Comparison of ENCODE assay signal across 9 cellular contexts in genomic region chr12:128810182-128811127, GRCh38. TPM values are rescaled to one million over a fixed set of nuclear protein-coding genes. Genes with fewer than 3 reads are reported as not detected.
A peak's percentile ranks its signal among the peaks of the same experiment; 100 is the strongest.
DNase-seq lines count a peak whose midpoint lies in the region; ATAC-seq lines count a peak whose summit lies in the region.
"Had no signal": no experiment of that assay in that cellular context is flagged by ENCODE, and none has a peak within 500 bp of the region (broad histone marks: within the 10 kb centered on the region; RNA-seq: fewer than 3 reads in every experiment).

No MANE protein-coding gene starts in this region.

- no peaks in the 10 kb centered on the region for H3K27me3 ChIP-seq in CD8-positive, alpha-beta memory T cell (ENCODE audit: insufficient read depth, low read length, poor library complexity, severe bottlenecking)

- peak overlapping the region; percentile 43 to 85 (median 76) for H3K4me3 Mint-ChIP-seq in CD8-positive, alpha-beta memory T cell

- DNase-seq in CD8-positive, alpha-beta memory T cell, result peak in 3 of 5 donors; percentile 46 to 63 (median 51)
- DNase-seq in amygdala (lab: John Stamatoyannopoulos, UW) (peak in 30 of 56 donors; percentile 14 to 74 (median 48)), myocyte (ENCODE audit: low read depth) (peak; percentile 93), NCI-H146 treated with DMSO at 0.1 percent for 48 hours (lab: John Stamatoyannopoulos, UW; ENCODE audit: unreplicated experiment) (no peak), SKM-1 (lab: John Stamatoyannopoulos, UW; ENCODE audit: unreplicated experiment) (no peak), NAMALWA (ENCODE audit: low spot score) (no peak)

- POLR2A ChIA-PET in CD8-positive, alpha-beta memory T cell (lab: Charles Lee), result interaction anchor here (1.1 to 1.3 kb wide), 2 partner anchors 14 kb away, joined by 3 to 6 read pairs; partner anchors contain the start of gene SLC15A4

- H3K4me1 ChIP-seq in CD8-positive, alpha-beta memory T cell (ENCODE audit: insufficient read depth, low read length), result peaks cover 28% of the 10 kb centered on the region

- peaks cover 3 to 71% (median 28%) of the 10 kb centered on the region in 3 donors for H3K36me3 Mint-ChIP-seq in CD8-positive, alpha-beta memory T cell

- H3K27me3 Mint-ChIP-seq in CD8-positive, alpha-beta memory T cell, result no peaks in the 10 kb centered on the region

- H3K27ac ChIP-seq in CD8-positive, alpha-beta memory T cell (ENCODE audit: low read depth, low read length), result no peak overlapping the region

- peaks cover 46 to 61% (median 58%) of the 10 kb centered on the region in 3 donors for H3K4me1 Mint-ChIP-seq in CD8-positive, alpha-beta memory T cell

- no peaks in the 10 kb centered on the region for H3K9me3 Mint-ChIP-seq in CD8-positive, alpha-beta memory T cell

- peaks cover 31% of the 10 kb centered on the region for H3K36me3 ChIP-seq in CD8-positive, alpha-beta memory T cell (ENCODE audit: insufficient read depth, low read length)

- H3K4me3 ChIP-seq in CD8-positive, alpha-beta memory T cell (ENCODE audit: low read length), result no peak overlapping the region

- H3K27ac Mint-ChIP-seq in CD8-positive, alpha-beta memory T cell, result peak overlapping the region; percentile 53 to 98 (median 94)

- CTCF ChIA-PET in CD8-positive, alpha-beta memory T cell (lab: Charles Lee), result interaction anchor here (1.1 to 1.5 kb wide), 2 partner anchors 13 to 15 kb away, joined by 3 to 5 read pairs; no protein-coding TSS in a partner anchor

- no peaks in the 10 kb centered on the region for H3K9me3 ChIP-seq in CD8-positive, alpha-beta memory T cell (ENCODE audit: low read length)

- ATAC-seq in GM19351 (IDR thresholded peaks at IDR 0.05; ENCODE audit: unreplicated experiment) (peak; percentile 84), HG03280 (IDR thresholded peaks at IDR 0.05; ENCODE audit: unreplicated experiment) (peak; percentile 80)

RNA-seq across cellular contexts. Expression of gene SLC15A4, which starts 13.3 kb away (rescaled TPM):
- 10 to 100 TPM; 21.0 to 21.7 TPM for total RNA-seq in CD8-positive, alpha-beta memory T cell
- polyA plus RNA-seq in CD8-positive, alpha-beta memory T cell, result 16.1 TPM
- 48.6 and 54.4 TPM in 2 replicates for total RNA-seq in myocyte
- 36.0 TPM for polyA plus RNA-seq in myocyte (2012)

RNA-seq across cellular contexts. Expression of gene GLT1D1, which starts 42.8 kb away (rescaled TPM):
- under 1 TPM; 0.22 to 0.24 TPM for total RNA-seq in CD8-positive, alpha-beta memory T cell
- 0.24 TPM for polyA plus RNA-seq in CD8-positive, alpha-beta memory T cell
- not detected in 2 replicates for total RNA-seq in myocyte
- 0.05 TPM for polyA plus RNA-seq in myocyte (2012)
- total RNA-seq: dermis microvascular lymphatic vessel endothelial cell had no signal

Comparison
In these comparisons a context has a peak if more than half of its experiments do, and no peak if none do; other contexts are left out.
1. DNase-seq: peak in CD8-positive, alpha-beta memory T cell (3 of 5), amygdala (30 of 56) and myocyte (single experiment); none in NCI-H146 treated with DMSO at 0.1 percent for 48 hours (single experiment), SKM-1 (single experiment) and NAMALWA (single experiment).